Comparison of ENCODE assay signal across 1 cellular context in genomic region chr16:10916534-10916933, GRCh38.
TF ChIP-seq lines count a peak whose summit lies in the region.

No MANE protein-coding gene starts in this region.

TF ChIP-seq in GM12878, 131 proteins besides CTCF, POLR2A, EP300 and RAD21:
- TF ChIP-seq WRNIP1 (IDR thresholded peaks at IDR 0.05; ENCODE audit: borderline replicate concordance, low read depth, low read length) (no peak), ZNF24 (IDR thresholded peaks at IDR 0.05) (peak; percentile 42; the same call in 1 of the 2 replicates), NKRF (conservative IDR thresholded peaks at IDR 0.05) (no peak)
